9 cellular contexts compared by ENCODE assay signal in the genomic region with DNA sequence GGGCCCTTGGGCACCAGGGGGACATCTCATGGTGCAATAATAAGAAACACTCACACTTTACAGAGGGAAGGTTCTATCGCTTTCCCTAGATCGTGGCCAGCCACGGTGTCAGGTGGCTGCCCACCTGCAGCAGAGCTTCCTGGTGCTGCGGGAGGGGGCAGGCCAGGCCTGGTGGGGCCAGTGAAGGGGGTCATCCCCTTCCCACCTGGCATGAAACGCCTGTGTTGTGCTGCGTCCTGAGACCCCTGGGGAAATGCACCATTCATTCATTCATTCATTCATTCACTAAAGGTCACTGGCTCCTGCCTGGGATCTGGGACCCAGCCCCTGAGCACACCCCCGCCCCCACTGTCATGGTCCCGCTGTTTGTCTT. TPM values are rescaled to one million over a fixed set of nuclear protein-coding genes. Genes with fewer than 3 reads are reported as not detected.
DNase-seq lines count a peak whose midpoint lies in the region; ATAC-seq, FAIRE-seq and TF ChIP-seq lines count a peak whose summit lies in the region.
"Had no signal": no experiment of that assay in that cellular context is flagged by ENCODE, and none has a peak within 500 bp of the region (broad histone marks: within the 10 kb centered on the region; RNA-seq: fewer than 3 reads in every experiment).

No MANE protein-coding gene starts in this region.

- POLR2A ChIA-PET in activated CD4-positive, alpha-beta T cell treated with anti-CD3 and anti-CD28 coated beads for 36 hours (lab: Charles Lee), result no interaction called here

- TF ChIP-seq CTCF in astrocyte (IDR thresholded peaks at IDR 0.05; ENCODE audit: insufficient read depth, low read depth, low read length) (no peak), keratinocyte (optimal IDR thresholded peaks at IDR 0.05 in 1 of 3, IDR thresholded peaks at IDR 0.05 in 1 of 3, conservative IDR thresholded peaks at IDR 0.05 in 1 of 3; ENCODE audit: extremely low read depth in 1 of 3, insufficient read depth in 2 of 3, low read length in 3 of 3) (no peak), suprapubic skin (IDR thresholded peaks at IDR 0.05) (no peak)

- no peaks in the 10 kb centered on the region for H3K9me1 ChIP-seq in keratinocyte (ENCODE audit: control insufficient read depth, extremely low read depth, insufficient read depth, low read length)

- peak overlapping the region; percentile 63 for H3K4me3 Mint-ChIP-seq in activated CD4-positive, alpha-beta T cell treated with anti-CD3 and anti-CD28 coated beads for 36 hours
- H3K4me3 Mint-ChIP-seq in astrocyte (ENCODE audit: unreplicated experiment), result peak overlapping the region; percentile 78

- no peak for TF ChIP-seq POLR2A in suprapubic skin (IDR thresholded peaks at IDR 0.05)

- intact Hi-C loops in activated CD4-positive, alpha-beta T cell treated with anti-CD3 and anti-CD28 coated beads for 36 hours (cut with DNase I, micrococcal nuclease), result no loop called here

- no peak for DNase-seq in activated CD4-positive, alpha-beta T cell treated with anti-CD3 and anti-CD28 coated beads for 36 hours
- no peak for DNase-seq in activated CD4-positive, alpha-beta T cell treated with anti-CD3 and anti-CD28 coated beads, Interleukin-2, amount 50 U/mL, for 4 hours
- DNase-seq in astrocyte (ENCODE audit: low read depth) (no peak), keratinocyte (ENCODE audit: low read depth, low spot score) (no peak), suprapubic skin (ENCODE audit: low spot score in 2 of 2) (no peak)
- DNase-seq in stimulated activated naive CD4-positive, alpha-beta T cell treated with Interleukin-2 at 50 U/mL for 16 hours (lab: John Stamatoyannopoulos, UW), result no peak
- DNase-seq: amniotic stem cell had no signal

- ATAC-seq in activated CD4-positive, alpha-beta T cell treated with anti-CD3 and anti-CD28 coated beads for 36 hours, result no peak
- ATAC-seq in HG02623 (IDR thresholded peaks at IDR 0.05; ENCODE audit: unreplicated experiment), result no peak
- no peak for ATAC-seq in GM19455 (IDR thresholded peaks at IDR 0.05; ENCODE audit: unreplicated experiment)

- H2AFZ ChIP-seq in astrocyte (ENCODE audit: low read depth, low read length), result peak overlapping the region; percentile 89
- H2AFZ ChIP-seq in keratinocyte (ENCODE audit: control insufficient read depth, low read length), result peak overlapping the region; percentile 54

- H3K4me3 ChIP-seq in astrocyte (ENCODE audit: insufficient read depth, low read depth, low read length), result peak overlapping the region; percentile 54
- H3K4me3 ChIP-seq in keratinocyte (ENCODE audit: control insufficient read depth in 2 of 3, extremely low read depth in 1 of 3, insufficient read depth in 2 of 3, low read depth in 1 of 3, low read length in 3 of 3), result peak overlapping the region; percentile 53 to 75 (median 63)
- H3K4me3 ChIP-seq in suprapubic skin, result peak overlapping the region; percentile 57

- dilution Hi-C loops in keratinocyte (cut with MboI; ENCODE audit: extremely low pct_ligation_motif_present, low sequenced_read_pairs), result no loop called here

- FAIRE-seq in astrocyte (lab: Jason Lieb, UNC), result no peak
- no peak for FAIRE-seq in keratinocyte (lab: Jason Lieb, UNC)

- H3K4me1 ChIP-seq in astrocyte (ENCODE audit: insufficient read depth, low read length) (peaks cover 44% of the 10 kb centered on the region), keratinocyte (ENCODE audit: control insufficient read depth, extremely low read depth, insufficient read depth, low read length) (peaks cover 55% of the 10 kb centered on the region), suprapubic skin (peaks cover 49% of the 10 kb centered on the region)

- H3K36me3 ChIP-seq in astrocyte (ENCODE audit: insufficient read depth, low read length), result no peaks in the 10 kb centered on the region
- peaks cover 0 to 8% of the 10 kb centered on the region in 2 experiments for H3K36me3 ChIP-seq in keratinocyte (ENCODE audit: control insufficient read depth in 2 of 2, extremely low read depth in 1 of 2, insufficient read depth in 2 of 2, low read length in 2 of 2)
- no peaks in the 10 kb centered on the region for H3K36me3 ChIP-seq in suprapubic skin

- H3K79me2 ChIP-seq in astrocyte (ENCODE audit: insufficient read depth, low read length), result peaks cover 4% of the 10 kb centered on the region
- H3K79me2 ChIP-seq in keratinocyte (ENCODE audit: control insufficient read depth, insufficient read depth, low read length), result peaks cover 41% of the 10 kb centered on the region

- no peak for TF ChIP-seq EP300 in suprapubic skin (IDR thresholded peaks at IDR 0.05)

- no peak overlapping the region for H3K27ac Mint-ChIP-seq in activated CD4-positive, alpha-beta T cell treated with anti-CD3 and anti-CD28 coated beads for 36 hours
- no peak overlapping the region for H3K27ac Mint-ChIP-seq in astrocyte (ENCODE audit: unreplicated experiment)

- H3K4me1 Mint-ChIP-seq in activated CD4-positive, alpha-beta T cell treated with anti-CD3 and anti-CD28 coated beads for 36 hours, result peaks cover 17% of the 10 kb centered on the region
- H3K4me1 Mint-ChIP-seq in astrocyte (ENCODE audit: low read depth, unreplicated experiment), result peaks cover 14% of the 10 kb centered on the region

- H3K27me3 Mint-ChIP-seq in activated CD4-positive, alpha-beta T cell treated with anti-CD3 and anti-CD28 coated beads for 36 hours, result peaks cover 5% of the 10 kb centered on the region
- H3K27me3 Mint-ChIP-seq in astrocyte (ENCODE audit: low read depth, unreplicated experiment), result peaks cover 8% of the 10 kb centered on the region

- H3K9me3 ChIP-seq in astrocyte (ENCODE audit: insufficient read depth, low read depth, low read length), result no peaks in the 10 kb centered on the region
- no peaks in the 10 kb centered on the region for H3K9me3 ChIP-seq in keratinocyte (ENCODE audit: control insufficient read depth, low read depth, low read length)
- no peaks in the 10 kb centered on the region for H3K9me3 ChIP-seq in suprapubic skin

- H3K36me3 Mint-ChIP-seq in activated CD4-positive, alpha-beta T cell treated with anti-CD3 and anti-CD28 coated beads for 36 hours (ENCODE audit: low read depth), result no peaks in the 10 kb centered on the region
- peaks cover 2% of the 10 kb centered on the region for H3K36me3 Mint-ChIP-seq in astrocyte (ENCODE audit: low read depth, unreplicated experiment)

- H3K9ac ChIP-seq in astrocyte (ENCODE audit: low read length), result peak overlapping the region; percentile 57
- H3K9ac ChIP-seq in keratinocyte (ENCODE audit: control insufficient read depth, extremely low read depth, insufficient read depth, low read length), result peak overlapping the region; percentile 81

- no peaks in the 10 kb centered on the region for H3K9me3 Mint-ChIP-seq in activated CD4-positive, alpha-beta T cell treated with anti-CD3 and anti-CD28 coated beads for 36 hours (ENCODE audit: low read depth)
- no peaks in the 10 kb centered on the region for H3K9me3 Mint-ChIP-seq in astrocyte (ENCODE audit: unreplicated experiment)

- H4K20me1 ChIP-seq in astrocyte (ENCODE audit: insufficient read depth, low read length), result peaks cover 11% of the 10 kb centered on the region
- H4K20me1 ChIP-seq in keratinocyte (ENCODE audit: control insufficient read depth, extremely low read depth, insufficient read depth, low read length), result no peaks in the 10 kb centered on the region

- WGBS in suprapubic skin, result 11% methylated on average over 7 of the region's 8 CpGs

- peak overlapping the region; percentile 88 for H3K4me2 ChIP-seq in astrocyte (ENCODE audit: low read length)
- peak overlapping the region; percentile 74 for H3K4me2 ChIP-seq in keratinocyte (ENCODE audit: control insufficient read depth, extremely low read depth, insufficient read depth, low read depth, low read length)

- CTCF ChIA-PET in activated CD4-positive, alpha-beta T cell treated with anti-CD3 and anti-CD28 coated beads for 36 hours (lab: Charles Lee), result interaction anchor here (0.9 to 5.2 kb wide), 2 partner anchors 17 to 326 kb away, joined by 3 to 36 read pairs; no protein-coding TSS in a partner anchor

- H3K27me3 ChIP-seq in astrocyte (ENCODE audit: insufficient read depth, low read length) (no peaks in the 10 kb centered on the region), keratinocyte (ENCODE audit: control insufficient read depth, extremely low read depth, insufficient read depth, low read length) (no peaks in the 10 kb centered on the region), suprapubic skin (no peaks in the 10 kb centered on the region)

- H3K27ac ChIP-seq in astrocyte (ENCODE audit: low read depth, low read length) (no peak overlapping the region), keratinocyte (ENCODE audit: control insufficient read depth, insufficient read depth, low read length) (peak overlapping the region; percentile 99), suprapubic skin (peak overlapping the region; percentile 90)

RNA-seq across cellular contexts. Expression of gene RHOD, which starts 0.4 kb away (rescaled TPM):
- total RNA-seq in activated CD4-positive, alpha-beta T cell treated with anti-CD3 and anti-CD28 coated beads for 36 hours, result under 1 TPM; 0.47 to 0.78 TPM
- total RNA-seq in astrocyte (29.8 and 30.4 TPM in 2 replicates), suprapubic skin (10 to 100 TPM; 25.1 to 95.5 (median 65.9) TPM)
- polyA plus RNA-seq in keratinocyte, result 113 to 235 TPM (median 119 TPM) in 3 replicates
- polyA plus RNA-seq in keratinocyte (2011; ENCODE audit: low read depth), result 534 TPM
- polyA plus RNA-seq in keratinocyte (2011; cell fraction: cytosol; rRNA removed), result 86.2 and 199 TPM in 2 replicates
- 50.8 and 66.9 TPM in 2 replicates for polyA plus RNA-seq in keratinocyte (2011; cell fraction: nucleus; rRNA removed)
- 156 and 276 TPM in 2 replicates for polyA plus RNA-seq in keratinocyte (2012; ENCODE audit: low replicate concordance)
- 35.5 to 161 TPM (median 81.9 TPM) in 3 replicates for polyA minus RNA-seq in keratinocyte
- 171 TPM for polyA minus RNA-seq in keratinocyte (2011; cell fraction: cytosol; rRNA and poly(A)+ RNA removed)
- polyA minus RNA-seq in keratinocyte (2011; cell fraction: nucleus; rRNA and poly(A)+ RNA removed), result 25.4 and 34.8 TPM in 2 replicates

RNA-seq across cellular contexts. Expression of gene SYT12, which starts 33.3 kb away (rescaled TPM):
- total RNA-seq in activated CD4-positive, alpha-beta T cell treated with anti-CD3 and anti-CD28 coated beads for 36 hours, result under 1 TPM in 1 of 2 experiments, not detected in 1; 0.11 TPM
- total RNA-seq in astrocyte (0.34 and 0.62 TPM in 2 replicates), suprapubic skin (1 to 10 TPM in 1 of 4 donors, under 1 TPM in 3; 0.38 to 1.1 (median 0.53) TPM)
- polyA plus RNA-seq in keratinocyte, result 0.05 to 0.09 TPM in 2 of 3 replicates, not detected in the other
- not detected for polyA plus RNA-seq in keratinocyte (2011; ENCODE audit: low read depth)
- polyA plus RNA-seq in keratinocyte (2011; cell fraction: cytosol; rRNA removed), result 0.01 and 0.02 TPM in 2 replicates
- polyA plus RNA-seq in keratinocyte (2011; cell fraction: nucleus; rRNA removed), result 0.05 and 0.23 TPM in 2 replicates
- 0.08 and 0.16 TPM in 2 replicates for polyA plus RNA-seq in keratinocyte (2012; ENCODE audit: low replicate concordance)
- 0.03 to 0.16 TPM (median 0.13 TPM) in 3 replicates for polyA minus RNA-seq in keratinocyte
- 0.38 TPM for polyA minus RNA-seq in keratinocyte (2011; cell fraction: cytosol; rRNA and poly(A)+ RNA removed)
- 0.11 and 0.16 TPM in 2 replicates for polyA minus RNA-seq in keratinocyte (2011; cell fraction: nucleus; rRNA and poly(A)+ RNA removed)

Comparison
In these comparisons a context has a peak if more than half of its experiments do, and no peak if none do; other contexts are left out.
1. RNA of gene RHOD, which starts 0.4 kb away (total RNA-seq): 25.1 to 95.5 TPM in suprapubic skin and 29.8 to 30.4 TPM in astrocyte; 0.47 to 0.78 TPM in activated CD4-positive, alpha-beta T cell treated with anti-CD3 and anti-CD28 coated beads for 36 hours; every median in the first group is over 10 times any median in the second.
2. Peak in every context shown above with its lines, with median percentiles within 50 percentile points of each other: H3K4me3 ChIP-seq.